8 cellular contexts compared by ENCODE assay signal in the genomic region with DNA sequence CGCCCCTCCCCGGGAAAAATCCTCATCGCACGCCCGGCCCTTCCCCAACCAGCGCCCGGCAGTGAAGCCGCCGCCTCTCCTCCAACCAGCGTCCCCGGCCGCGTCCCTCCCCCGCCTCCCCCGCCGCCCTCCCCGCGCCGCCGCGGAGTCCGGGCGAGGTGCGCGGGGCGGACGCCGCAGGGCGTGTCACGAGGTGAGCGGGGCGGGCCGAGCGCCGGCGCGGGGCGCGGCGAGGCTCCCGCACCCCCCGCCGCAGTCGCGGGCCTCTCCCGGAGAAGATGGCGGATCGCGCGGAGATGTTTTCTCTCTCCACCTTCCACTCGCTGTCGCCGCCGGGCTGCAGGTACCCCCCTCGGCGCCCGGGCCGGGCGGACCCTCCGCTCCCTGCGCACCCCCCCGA. TPM values are rescaled to one million over a fixed set of nuclear protein-coding genes. Genes with fewer than 3 reads are reported as not detected.
DNase-seq lines count a peak whose midpoint lies in the region; ATAC-seq and TF ChIP-seq lines count a peak whose summit lies in the region.

MAPK8IP2 (plus strand) TSS at position 253 of the 400 bp plus-strand sequence; CDS start at position 279, 26 bp downstream.

- H3K4me1 Mint-ChIP-seq in activated naive CD4-positive, alpha-beta T cell treated with anti-CD3 and anti-CD28 coated beads for 36 hours (ENCODE audit: low read depth): peaks cover 7% of the 10 kb centered on the region
- peaks cover 6% of the 10 kb centered on the region for H3K4me1 Mint-ChIP-seq in activated CD8-positive, alpha-beta T cell treated with anti-CD3 and anti-CD28 coated beads for 36 hours (ENCODE audit: low read depth)

- H3K9me3 Mint-ChIP-seq in activated naive CD4-positive, alpha-beta T cell treated with anti-CD3 and anti-CD28 coated beads for 36 hours: no peaks in the 10 kb centered on the region
- H3K9me3 Mint-ChIP-seq in activated CD8-positive, alpha-beta T cell treated with anti-CD3 and anti-CD28 coated beads for 36 hours: no peaks in the 10 kb centered on the region

- TF ChIP-seq CTCF in activated CD8-positive, alpha-beta T cell treated with anti-CD3 and anti-CD28 coated beads for 36 hours (IDR thresholded peaks at IDR 0.05): no peak
- no peak for TF ChIP-seq CTCF in hepatocyte (IDR thresholded peaks at IDR 0.05; ENCODE audit: poor library complexity)
- no peak for TF ChIP-seq CTCF in stomach (IDR thresholded peaks at IDR 0.05)

- H3K9me3 ChIP-seq in hepatocyte (ENCODE audit: low read depth): no peaks in the 10 kb centered on the region
- no peaks in the 10 kb centered on the region for H3K9me3 ChIP-seq in stomach

- POLR2A ChIA-PET in activated CD8-positive, alpha-beta T cell treated with anti-CD3 and anti-CD28 coated beads for 36 hours (lab: Charles Lee): no interaction called here

- WGBS in hepatocyte (ENCODE audit: low lambda C conversion rate, missing lambda C conversion rate): 0% methylated on average over 3 of the region's 62 CpGs
- 0 to 4% (median 1%) methylated on average over 5 to 54 of the region's 62 CpGs; no CpG with 5 or more reads in 1 of the 5 donors for WGBS in stomach, 5 donors

- peak within 1 kb of the TSS; percentile 96 for H3K4me2 ChIP-seq in hepatocyte

- CTCF ChIA-PET in activated naive CD4-positive, alpha-beta T cell treated with anti-CD3 and anti-CD28 coated beads for 36 hours (lab: Charles Lee): interaction anchor here (1.0 kb wide), 1 partner anchor 75 kb away, joined by 4 read pairs; the partner anchor contains the start of gene SCO2
- CTCF ChIA-PET in activated CD8-positive, alpha-beta T cell treated with anti-CD3 and anti-CD28 coated beads for 36 hours (lab: Charles Lee): no interaction called here

- H3K4me1 ChIP-seq in hepatocyte (ENCODE audit: insufficient read depth): peaks cover 3% of the 10 kb centered on the region
- peaks cover 11 to 28% (median 15%) of the 10 kb centered on the region in 4 donors for H3K4me1 ChIP-seq in stomach

- TF ChIP-seq EP300 in stomach (IDR thresholded peaks at IDR 0.05): no peak

- peaks cover 27% of the 10 kb centered on the region for H3K27me3 Mint-ChIP-seq in activated naive CD4-positive, alpha-beta T cell treated with anti-CD3 and anti-CD28 coated beads for 36 hours (ENCODE audit: low read depth)
- H3K27me3 Mint-ChIP-seq in activated CD8-positive, alpha-beta T cell treated with anti-CD3 and anti-CD28 coated beads for 36 hours: peaks cover 29% of the 10 kb centered on the region

- H3K36me3 Mint-ChIP-seq in activated naive CD4-positive, alpha-beta T cell treated with anti-CD3 and anti-CD28 coated beads for 36 hours (ENCODE audit: low read depth): no peaks in the 10 kb centered on the region
- H3K36me3 Mint-ChIP-seq in activated CD8-positive, alpha-beta T cell treated with anti-CD3 and anti-CD28 coated beads for 36 hours (ENCODE audit: low read depth): peaks cover 5% of the 10 kb centered on the region

- H3K4me3 ChIP-seq in hepatocyte: peak within 1 kb of the TSS; percentile 26
- peak within 1 kb of the TSS; percentile 42 to 64 (median 52) for H3K4me3 ChIP-seq in stomach

- H3K27me3 ChIP-seq in hepatocyte (peaks cover 27% of the 10 kb centered on the region), stomach (peaks cover 5 to 77% (median 34%) of the 10 kb centered on the region in 3 donors)

- no peak within 1 kb of the TSS for H3K27ac ChIP-seq in hepatocyte
- H3K27ac ChIP-seq in stomach: peak within 1 kb of the TSS in 1 of 5 donors; percentile 13

- TF ChIP-seq POLR2A in stomach (IDR thresholded peaks at IDR 0.05): no peak

- no peak for DNase-seq in activated naive CD4-positive, alpha-beta T cell treated with anti-CD3 and anti-CD28 coated beads for 36 hours
- DNase-seq in activated naive CD4-positive, alpha-beta T cell treated with anti-CD3 and anti-CD28 coated beads, Interleukin-2, amount 50 U/mL, for 16 hours: no peak
- DNase-seq in activated CD8-positive, alpha-beta T cell treated with anti-CD3 and anti-CD28 coated beads for 36 hours: no peak
- peak; percentile 45 for DNase-seq in hepatocyte (ENCODE audit: low spot score)
- DNase-seq in stomach: no peak
- no peak for DNase-seq in stimulated activated naive CD4-positive, alpha-beta T cell treated with Interleukin-2 at 50 U/mL for 16 hours (lab: John Stamatoyannopoulos, UW)
- no peak for DNase-seq in sciatic nerve (ENCODE audit: low spot score)

- H3K4me3 Mint-ChIP-seq in activated naive CD4-positive, alpha-beta T cell treated with anti-CD3 and anti-CD28 coated beads for 36 hours: peak within 1 kb of the TSS; percentile 40
- H3K4me3 Mint-ChIP-seq in activated CD8-positive, alpha-beta T cell treated with anti-CD3 and anti-CD28 coated beads for 36 hours: peak within 1 kb of the TSS; percentile 47

- no peaks in the 10 kb centered on the region for H4K20me1 ChIP-seq in hepatocyte (ENCODE audit: insufficient read depth, poor library complexity, severe bottlenecking)

- no peaks in the 10 kb centered on the region for H3K79me2 ChIP-seq in hepatocyte

- no peak within 1 kb of the TSS for H2AFZ ChIP-seq in hepatocyte

- no peak within 1 kb of the TSS for H3K27ac Mint-ChIP-seq in activated naive CD4-positive, alpha-beta T cell treated with anti-CD3 and anti-CD28 coated beads for 36 hours
- no peak within 1 kb of the TSS for H3K27ac Mint-ChIP-seq in activated CD8-positive, alpha-beta T cell treated with anti-CD3 and anti-CD28 coated beads for 36 hours

- intact Hi-C loops in activated naive CD4-positive, alpha-beta T cell treated with anti-CD3 and anti-CD28 coated beads for 36 hours (cut with micrococcal nuclease): no loop called here
- intact Hi-C loops in activated CD8-positive, alpha-beta T cell treated with anti-CD3 and anti-CD28 coated beads for 36 hours (cut with micrococcal nuclease): no loop called here
- intact Hi-C loops in stomach (cut with DNase I; ENCODE audit: low total_unique reads): no loop called here
- intact Hi-C loops in sciatic nerve (cut with DNase I): no loop called here

- H3K36me3 ChIP-seq in hepatocyte (replicated peaks; ENCODE audit: insufficient read depth, low read depth) (no peaks in the 10 kb centered on the region), stomach (no peaks in the 10 kb centered on the region)

- no peaks in the 10 kb centered on the region for H3K9me2 ChIP-seq in hepatocyte (replicated peaks; ENCODE audit: insufficient read depth)

- ATAC-seq in activated CD8-positive, alpha-beta T cell treated with anti-CD3 and anti-CD28 coated beads for 36 hours: peak; percentile 15
- ATAC-seq in HG03280 (IDR thresholded peaks at IDR 0.05; ENCODE audit: unreplicated experiment) (no peak), sciatic nerve (no peak)

RNA-seq across cellular contexts. Expression of gene MAPK8IP2, which starts in this region (rescaled TPM):
- under 1 TPM; 0.05 to 0.15 TPM for total RNA-seq in activated naive CD4-positive, alpha-beta T cell treated with anti-CD3 and anti-CD28 coated beads for 36 hours
- under 1 TPM; 0.11 TPM for total RNA-seq in activated CD8-positive, alpha-beta T cell treated with anti-CD3 and anti-CD28 coated beads for 36 hours
- total RNA-seq in hepatocyte: 1.0 and 1.6 TPM in 2 replicates
- 3.8 and 4.0 TPM in 2 replicates for polyA plus RNA-seq in hepatocyte
- total RNA-seq in stomach: 1 to 10 TPM in 2 of 5 donors, under 1 TPM in 3; 0.43 to 5.8 (median 0.89) TPM
- polyA plus RNA-seq in stomach: 1 to 10 TPM in 1 of 3 donors, under 1 TPM in 2; 0.61 to 1.6 (median 0.81) TPM
- 2.4 TPM for total RNA-seq in sciatic nerve

Comparison
In these comparisons a context has a peak if more than half of its experiments do, and no peak if none do; other contexts are left out.
1. Peak in ATAC-seq in activated CD8-positive, alpha-beta T cell treated with anti-CD3 and anti-CD28 coated beads for 36 hours; RNA of the gene not detected or under 1 TPM.